8 cellular contexts compared by ENCODE assay signal in genomic region chr10:67772894-67773511, GRCh38.
DNase-seq lines count a peak whose midpoint lies in the region; ATAC-seq lines count a peak whose summit lies in the region.

No MANE protein-coding gene starts in this region.

- CTCF ChIA-PET in activated naive CD4-positive, alpha-beta T cell treated with anti-CD3 and anti-CD28 coated beads for 36 hours (lab: Charles Lee): interaction anchor here (1.4 kb wide), 1 partner anchor 75 kb away, joined by 7 read pairs; no protein-coding TSS in a partner anchor

- no peak overlapping the region for H3K27ac Mint-ChIP-seq in activated naive CD4-positive, alpha-beta T cell treated with anti-CD3 and anti-CD28 coated beads, Interleukin-2, amount 50 U/mL, for 72 hours
- H3K27ac Mint-ChIP-seq in stimulated activated naive CD8-positive, alpha-beta T cell treated with anti-CD3 and anti-CD28 coated beads, Interleukin-15, amount 100 ng/mL, for 72 hours: no peak overlapping the region
- H3K27ac Mint-ChIP-seq in activated naive CD4-positive, alpha-beta T cell treated with anti-CD3 and anti-CD28 coated beads for 36 hours: no peak overlapping the region

- H3K27me3 Mint-ChIP-seq in stimulated activated naive CD8-positive, alpha-beta T cell treated with anti-CD3 and anti-CD28 coated beads, Interleukin-15, amount 100 ng/mL, for 72 hours: no peaks in the 10 kb centered on the region
- no peaks in the 10 kb centered on the region for H3K27me3 Mint-ChIP-seq in activated naive CD4-positive, alpha-beta T cell treated with anti-CD3 and anti-CD28 coated beads for 36 hours (ENCODE audit: low read depth)

- H3K4me1 Mint-ChIP-seq in stimulated activated naive CD8-positive, alpha-beta T cell treated with anti-CD3 and anti-CD28 coated beads, Interleukin-15, amount 100 ng/mL, for 72 hours: peaks cover 25% of the 10 kb centered on the region
- H3K4me1 Mint-ChIP-seq in activated naive CD4-positive, alpha-beta T cell treated with anti-CD3 and anti-CD28 coated beads for 36 hours (ENCODE audit: low read depth): peaks cover 5% of the 10 kb centered on the region

- H3K36me3 Mint-ChIP-seq in activated naive CD4-positive, alpha-beta T cell treated with anti-CD3 and anti-CD28 coated beads, Interleukin-2, amount 50 U/mL, for 72 hours: no peaks in the 10 kb centered on the region
- H3K36me3 Mint-ChIP-seq in activated naive CD4-positive, alpha-beta T cell treated with anti-CD3 and anti-CD28 coated beads for 36 hours (ENCODE audit: low read depth): no peaks in the 10 kb centered on the region

- no peak for DNase-seq in activated naive CD4-positive, alpha-beta T cell treated with anti-CD3 and anti-CD28 coated beads, Interleukin-2, amount 50 U/mL, for 72 hours (ENCODE audit: low spot score in 2 of 2)
- no peak for DNase-seq in activated naive CD4-positive, alpha-beta T cell treated with anti-CD3 and anti-CD28 coated beads, Interleukin-2, amount 50 U/mL, for 16 hours
- DNase-seq in SKM-1 (lab: John Stamatoyannopoulos, UW; ENCODE audit: unreplicated experiment) (peak; percentile 62), NCI-H2227 treated with DMSO at 0.1 percent for 48 hours (lab: John Stamatoyannopoulos, UW) (no peak), DMS79 (lab: John Stamatoyannopoulos, UW) (no peak)
- no peak for DNase-seq in stimulated activated naive CD8-positive, alpha-beta T cell treated with anti-CD3 and anti-CD28 coated beads, Interleukin-15, amount 100 ng/mL, for 72 hours
- DNase-seq in activated naive CD4-positive, alpha-beta T cell treated with anti-CD3 and anti-CD28 coated beads for 36 hours: no peak

- ATAC-seq in activated naive CD4-positive, alpha-beta T cell treated with anti-CD3 and anti-CD28 coated beads, Interleukin-2, amount 50 U/mL, for 72 hours: peak; percentile 80 to 95
- peak; percentile 95 for ATAC-seq in HG03045 (IDR thresholded peaks at IDR 0.05; ENCODE audit: unreplicated experiment)
- peak; percentile 94 for ATAC-seq in stimulated activated naive CD8-positive, alpha-beta T cell treated with anti-CD3 and anti-CD28 coated beads, Interleukin-15, amount 100 ng/mL, for 72 hours

- intact Hi-C loops in activated naive CD4-positive, alpha-beta T cell treated with anti-CD3 and anti-CD28 coated beads for 36 hours (cut with micrococcal nuclease): no loop called here

- no peak overlapping the region for H3K4me3 Mint-ChIP-seq in stimulated activated naive CD8-positive, alpha-beta T cell treated with anti-CD3 and anti-CD28 coated beads, Interleukin-15, amount 100 ng/mL, for 72 hours
- H3K4me3 Mint-ChIP-seq in activated naive CD4-positive, alpha-beta T cell treated with anti-CD3 and anti-CD28 coated beads for 36 hours: no peak overlapping the region

- no peaks in the 10 kb centered on the region for H3K9me3 Mint-ChIP-seq in activated naive CD4-positive, alpha-beta T cell treated with anti-CD3 and anti-CD28 coated beads, Interleukin-2, amount 50 U/mL, for 72 hours
- no peaks in the 10 kb centered on the region for H3K9me3 Mint-ChIP-seq in stimulated activated naive CD8-positive, alpha-beta T cell treated with anti-CD3 and anti-CD28 coated beads, Interleukin-15, amount 100 ng/mL, for 72 hours
- H3K9me3 Mint-ChIP-seq in activated naive CD4-positive, alpha-beta T cell treated with anti-CD3 and anti-CD28 coated beads for 36 hours: no peaks in the 10 kb centered on the region
